ENCODE assay signal across 12 cellular contexts in genomic region chr13:51243227-51243626, GRCh38. TPM values are rescaled to one million over a fixed set of nuclear protein-coding genes. Genes with fewer than 3 reads are reported as not detected.
DNase-seq lines count a peak whose midpoint lies in the region; ATAC-seq and TF ChIP-seq lines count a peak whose summit lies in the region.
"Had no signal": no experiment of that assay in that cellular context is flagged by ENCODE, and none has a peak within 500 bp of the region (broad histone marks: within the 10 kb centered on the region; RNA-seq: fewer than 3 reads in every experiment).

No MANE protein-coding gene starts in this region.

- no peak for ATAC-seq in SK-N-SH treated with all-trans-retinoic acid at 6 μM for 48 hours
- ATAC-seq: K562 had no signal

- H3K27ac ChIP-seq in cingulate gyrus (ENCODE audit: low read depth, low read length) (peak overlapping the region; percentile 80), layer of hippocampus (ENCODE audit: low read depth, low read length) (peak overlapping the region; percentile 19), substantia nigra (ENCODE audit: low read depth, low read length, poor library complexity, severe bottlenecking) (peak overlapping the region; percentile 93)

- H3K4me3 ChIP-seq in H7 (ENCODE audit: insufficient read depth, low read depth, low read length): no peak overlapping the region
- H3K4me3 ChIP-seq: K562 had no signal

- peaks cover 9% of the 10 kb centered on the region for H3K36me3 ChIP-seq in H7 (replicated peaks; ENCODE audit: control insufficient read depth, insufficient read depth, low read length)

- H3K27me3 ChIP-seq in H7 (ENCODE audit: control insufficient read depth, insufficient read depth, low read length) (no peaks in the 10 kb centered on the region), layer of hippocampus (ENCODE audit: control insufficient read depth, insufficient read depth, low read length) (no peaks in the 10 kb centered on the region)

- DNase-seq in H7 (peak; percentile 54), substantia nigra (lab: John Stamatoyannopoulos, UW) (no peak), HuH-7.5 (ENCODE audit: low spot score) (no peak), cerebellum (ENCODE audit: low spot score) (no peak), NCI-H1694 (lab: John Stamatoyannopoulos, UW) (no peak)
- DNase-seq: EL, NCI-H146, NCI-H2107 had no signal

TF ChIP-seq in SK-N-SH treated with all-trans-retinoic acid at 6 μM for 48 hours, 23 proteins besides CTCF, POLR2A, EP300 and RAD21:
- no peak for TF ChIP-seq ZC3H10 (CRISPR knock-in tag; IDR thresholded peaks at IDR 0.05)
- no peak for TF ChIP-seq CREB5 (CRISPR knock-in tag; IDR thresholded peaks at IDR 0.05; ENCODE audit: low read depth)
- no peak for TF ChIP-seq OSR1 (CRISPR knock-in tag; IDR thresholded peaks at IDR 0.05)
- no peak for TF ChIP-seq PATZ1 (CRISPR knock-in tag; IDR thresholded peaks at IDR 0.05; ENCODE audit: borderline replicate concordance)
- no peak for TF ChIP-seq SNAI2 (CRISPR knock-in tag; IDR thresholded peaks at IDR 0.05)
- TF ChIP-seq ARNTL (CRISPR knock-in tag; IDR thresholded peaks at IDR 0.05; ENCODE audit: borderline replicate concordance, low read depth): no peak
- TF ChIP-seq BACH2 (CRISPR knock-in tag; IDR thresholded peaks at IDR 0.05; ENCODE audit: borderline replicate concordance): no peak
- no peak for TF ChIP-seq GLIS3 (CRISPR knock-in tag; IDR thresholded peaks at IDR 0.05)
- no peak for TF ChIP-seq TCF4 (CRISPR knock-in tag; IDR thresholded peaks at IDR 0.05; ENCODE audit: borderline replicate concordance)
- no peak for TF ChIP-seq ZFP30 (CRISPR knock-in tag; IDR thresholded peaks at IDR 0.05)
- no peak for TF ChIP-seq PPARA (CRISPR knock-in tag; IDR thresholded peaks at IDR 0.05; ENCODE audit: borderline replicate concordance)
- no peak for TF ChIP-seq ZNF8 (CRISPR knock-in tag; IDR thresholded peaks at IDR 0.05)

RNA-seq across cellular contexts. Expression of gene FAM124A, which starts 21.0 kb away (rescaled TPM):
- total RNA-seq in H7 (2014; rRNA removed; shearing (Covaris generic)): 26.5 and 38.6 TPM in 2 replicates
- total RNA-seq in cerebellum: 11.7 TPM
- total RNA-seq: K562 had no signal

Comparison
In these comparisons a context has a peak if more than half of its experiments do, and no peak if none do; other contexts are left out.
1. H3K27ac ChIP-seq: peak in every context shown above with its lines; median percentile 93 in substantia nigra; 80 in cingulate gyrus; 19 in layer of hippocampus.